Comparison of ENCODE assay signal across 17 cellular contexts in genomic region chr11:131664811-131665210, GRCh38.
"Had no signal": no experiment of that assay in that cellular context is flagged by ENCODE, and none has a peak within 500 bp of the region (broad histone marks: within the 10 kb centered on the region; RNA-seq: fewer than 3 reads in every experiment).

No MANE protein-coding gene starts in this region.

- H3K9me3 ChIP-seq: psoas muscle, right lobe of liver, spleen had no signal

- H3K36me3 ChIP-seq: cardiac muscle cell, right lobe of liver, spleen had no signal

- DNase-seq: activated CD4-positive, alpha-beta memory T cell treated with anti-CD3 and anti-CD28 coated beads for 36 hours; activated CD4-positive, alpha-beta T cell treated with anti-CD3 and anti-CD28 coated beads for 36 hours; activated CD8-positive, alpha-beta memory T cell treated with anti-CD3 and anti-CD28 coated beads, Interleukin-2, amount 10 ng/mL, durations not matched to agents 7 days and 5 days; activated effector memory CD4-positive, alpha-beta T cell treated with Interleukin-2 at 50 U/mL for 16 hours; activated naive CD4-positive, alpha-beta T cell treated with anti-CD3 and anti-CD28 coated beads, Interleukin-2, amount 50 U/mL, for 16 hours; activated T-cell treated with anti-CD3 and anti-CD28 coated beads, Interleukin-2, amount 50 U/mL, for 24 hours; left colon; naive thymus-derived CD4-positive, alpha-beta T cell; occipital lobe; psoas muscle; right lobe of liver; T-helper 17 cell had no signal

- H3K27me3 ChIP-seq: cardiac muscle cell, right lobe of liver had no signal

- ATAC-seq: activated CD4-positive, alpha-beta T cell treated with anti-CD3 and anti-CD28 coated beads for 36 hours; activated CD8-positive, alpha-beta memory T cell treated with anti-CD3 and anti-CD28 coated beads, Interleukin-2, amount 10 ng/mL, durations not matched to agents 7 days and 5 days; esophagus mucosa; left colon; psoas muscle; T-helper 17 cell had no signal

- H3K27me3 Mint-ChIP-seq: activated CD4-positive, alpha-beta memory T cell treated with anti-CD3 and anti-CD28 coated beads for 36 hours; activated CD8-positive, alpha-beta memory T cell treated with anti-CD3 and anti-CD28 coated beads, Interleukin-2, amount 10 ng/mL, durations not matched to agents 7 days and 5 days; stimulated activated naive CD8-positive, alpha-beta T cell treated with anti-CD3 and anti-CD28 coated beads, Interleukin-15, Interleukin-2, amounts not matched to agents 100 ng/mL and 50 ng/mL, for 24 hours had no signal

- H3K4me3 ChIP-seq: cardiac muscle cell, lung, psoas muscle, right lobe of liver, spleen had no signal

- H3K4me3 Mint-ChIP-seq: activated CD4-positive, alpha-beta memory T cell treated with anti-CD3 and anti-CD28 coated beads for 36 hours; activated CD4-positive, alpha-beta T cell treated with anti-CD3 and anti-CD28 coated beads for 36 hours; activated CD8-positive, alpha-beta memory T cell treated with anti-CD3 and anti-CD28 coated beads, Interleukin-2, amount 10 ng/mL, durations not matched to agents 7 days and 5 days; activated T-cell treated with anti-CD3 and anti-CD28 coated beads, Interleukin-2, amount 50 U/mL, for 24 hours; naive thymus-derived CD4-positive, alpha-beta T cell; stimulated activated naive CD8-positive, alpha-beta T cell treated with anti-CD3 and anti-CD28 coated beads, Interleukin-15, Interleukin-2, amounts not matched to agents 100 ng/mL and 50 ng/mL, for 24 hours; T-helper 17 cell had no signal

- H3K27ac Mint-ChIP-seq: activated CD4-positive, alpha-beta memory T cell treated with anti-CD3 and anti-CD28 coated beads for 36 hours; activated CD4-positive, alpha-beta T cell treated with anti-CD3 and anti-CD28 coated beads for 36 hours; activated CD8-positive, alpha-beta memory T cell treated with anti-CD3 and anti-CD28 coated beads, Interleukin-2, amount 10 ng/mL, durations not matched to agents 7 days and 5 days; activated T-cell treated with anti-CD3 and anti-CD28 coated beads, Interleukin-2, amount 50 U/mL, for 24 hours; naive thymus-derived CD4-positive, alpha-beta T cell; stimulated activated naive CD8-positive, alpha-beta T cell treated with anti-CD3 and anti-CD28 coated beads, Interleukin-15, Interleukin-2, amounts not matched to agents 100 ng/mL and 50 ng/mL, for 24 hours; T-helper 17 cell had no signal

- H3K27ac ChIP-seq: cardiac muscle cell, psoas muscle, right lobe of liver, spleen had no signal

- H3K4me1 ChIP-seq: psoas muscle, right lobe of liver had no signal

- H3K36me3 Mint-ChIP-seq: activated CD4-positive, alpha-beta memory T cell treated with anti-CD3 and anti-CD28 coated beads for 36 hours; activated CD8-positive, alpha-beta memory T cell treated with anti-CD3 and anti-CD28 coated beads, Interleukin-2, amount 10 ng/mL, durations not matched to agents 7 days and 5 days; naive thymus-derived CD4-positive, alpha-beta T cell had no signal

- H3K9me3 Mint-ChIP-seq: activated CD4-positive, alpha-beta memory T cell treated with anti-CD3 and anti-CD28 coated beads for 36 hours; activated T-cell treated with anti-CD3 and anti-CD28 coated beads, Interleukin-2, amount 50 U/mL, for 24 hours; stimulated activated naive CD8-positive, alpha-beta T cell treated with anti-CD3 and anti-CD28 coated beads, Interleukin-15, Interleukin-2, amounts not matched to agents 100 ng/mL and 50 ng/mL, for 24 hours had no signal
